ENCODE assay signal across 1 cellular context in the genomic region with DNA sequence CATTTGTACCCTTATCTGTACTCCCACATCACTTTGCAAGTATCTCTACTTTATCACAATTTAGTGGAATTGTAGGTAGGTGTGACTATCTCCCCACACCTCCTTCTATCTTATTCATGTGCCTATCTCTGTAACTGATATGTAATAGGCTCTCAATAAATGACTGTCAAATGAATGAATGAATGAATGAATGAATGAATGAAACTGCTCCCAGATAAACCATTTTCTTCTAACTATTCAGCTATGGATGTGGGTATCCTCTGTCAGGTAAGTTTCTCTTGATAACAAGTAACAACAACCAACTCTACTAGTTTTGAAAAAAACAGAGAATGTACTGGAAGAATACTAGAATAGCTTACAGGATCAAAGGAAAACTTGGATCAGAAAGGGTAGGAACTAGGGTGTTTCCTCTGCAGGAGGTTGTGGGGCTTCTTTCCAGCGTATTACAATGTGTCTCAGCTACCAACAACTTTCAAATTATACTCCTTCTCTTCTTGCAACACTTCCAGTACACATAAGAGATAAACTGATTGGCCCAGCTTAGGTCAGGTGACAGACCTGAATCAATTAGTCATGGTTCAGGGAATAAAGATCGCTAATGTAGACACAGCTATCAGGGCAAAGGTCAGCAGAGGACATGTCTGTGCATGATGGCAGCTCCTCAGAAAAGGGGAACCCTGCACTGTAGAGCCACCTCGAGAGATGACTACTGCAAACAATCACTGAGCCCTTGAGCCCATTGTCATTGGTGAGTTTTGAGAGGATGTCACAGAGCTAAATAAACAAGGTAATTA.
TF ChIP-seq lines count a peak whose summit lies in the region.

No MANE protein-coding gene starts in this region.

TF ChIP-seq in GM23338, 12 proteins besides CTCF, POLR2A, EP300 and RAD21 (continued from another document):
- TF ChIP-seq, protein P1, sequence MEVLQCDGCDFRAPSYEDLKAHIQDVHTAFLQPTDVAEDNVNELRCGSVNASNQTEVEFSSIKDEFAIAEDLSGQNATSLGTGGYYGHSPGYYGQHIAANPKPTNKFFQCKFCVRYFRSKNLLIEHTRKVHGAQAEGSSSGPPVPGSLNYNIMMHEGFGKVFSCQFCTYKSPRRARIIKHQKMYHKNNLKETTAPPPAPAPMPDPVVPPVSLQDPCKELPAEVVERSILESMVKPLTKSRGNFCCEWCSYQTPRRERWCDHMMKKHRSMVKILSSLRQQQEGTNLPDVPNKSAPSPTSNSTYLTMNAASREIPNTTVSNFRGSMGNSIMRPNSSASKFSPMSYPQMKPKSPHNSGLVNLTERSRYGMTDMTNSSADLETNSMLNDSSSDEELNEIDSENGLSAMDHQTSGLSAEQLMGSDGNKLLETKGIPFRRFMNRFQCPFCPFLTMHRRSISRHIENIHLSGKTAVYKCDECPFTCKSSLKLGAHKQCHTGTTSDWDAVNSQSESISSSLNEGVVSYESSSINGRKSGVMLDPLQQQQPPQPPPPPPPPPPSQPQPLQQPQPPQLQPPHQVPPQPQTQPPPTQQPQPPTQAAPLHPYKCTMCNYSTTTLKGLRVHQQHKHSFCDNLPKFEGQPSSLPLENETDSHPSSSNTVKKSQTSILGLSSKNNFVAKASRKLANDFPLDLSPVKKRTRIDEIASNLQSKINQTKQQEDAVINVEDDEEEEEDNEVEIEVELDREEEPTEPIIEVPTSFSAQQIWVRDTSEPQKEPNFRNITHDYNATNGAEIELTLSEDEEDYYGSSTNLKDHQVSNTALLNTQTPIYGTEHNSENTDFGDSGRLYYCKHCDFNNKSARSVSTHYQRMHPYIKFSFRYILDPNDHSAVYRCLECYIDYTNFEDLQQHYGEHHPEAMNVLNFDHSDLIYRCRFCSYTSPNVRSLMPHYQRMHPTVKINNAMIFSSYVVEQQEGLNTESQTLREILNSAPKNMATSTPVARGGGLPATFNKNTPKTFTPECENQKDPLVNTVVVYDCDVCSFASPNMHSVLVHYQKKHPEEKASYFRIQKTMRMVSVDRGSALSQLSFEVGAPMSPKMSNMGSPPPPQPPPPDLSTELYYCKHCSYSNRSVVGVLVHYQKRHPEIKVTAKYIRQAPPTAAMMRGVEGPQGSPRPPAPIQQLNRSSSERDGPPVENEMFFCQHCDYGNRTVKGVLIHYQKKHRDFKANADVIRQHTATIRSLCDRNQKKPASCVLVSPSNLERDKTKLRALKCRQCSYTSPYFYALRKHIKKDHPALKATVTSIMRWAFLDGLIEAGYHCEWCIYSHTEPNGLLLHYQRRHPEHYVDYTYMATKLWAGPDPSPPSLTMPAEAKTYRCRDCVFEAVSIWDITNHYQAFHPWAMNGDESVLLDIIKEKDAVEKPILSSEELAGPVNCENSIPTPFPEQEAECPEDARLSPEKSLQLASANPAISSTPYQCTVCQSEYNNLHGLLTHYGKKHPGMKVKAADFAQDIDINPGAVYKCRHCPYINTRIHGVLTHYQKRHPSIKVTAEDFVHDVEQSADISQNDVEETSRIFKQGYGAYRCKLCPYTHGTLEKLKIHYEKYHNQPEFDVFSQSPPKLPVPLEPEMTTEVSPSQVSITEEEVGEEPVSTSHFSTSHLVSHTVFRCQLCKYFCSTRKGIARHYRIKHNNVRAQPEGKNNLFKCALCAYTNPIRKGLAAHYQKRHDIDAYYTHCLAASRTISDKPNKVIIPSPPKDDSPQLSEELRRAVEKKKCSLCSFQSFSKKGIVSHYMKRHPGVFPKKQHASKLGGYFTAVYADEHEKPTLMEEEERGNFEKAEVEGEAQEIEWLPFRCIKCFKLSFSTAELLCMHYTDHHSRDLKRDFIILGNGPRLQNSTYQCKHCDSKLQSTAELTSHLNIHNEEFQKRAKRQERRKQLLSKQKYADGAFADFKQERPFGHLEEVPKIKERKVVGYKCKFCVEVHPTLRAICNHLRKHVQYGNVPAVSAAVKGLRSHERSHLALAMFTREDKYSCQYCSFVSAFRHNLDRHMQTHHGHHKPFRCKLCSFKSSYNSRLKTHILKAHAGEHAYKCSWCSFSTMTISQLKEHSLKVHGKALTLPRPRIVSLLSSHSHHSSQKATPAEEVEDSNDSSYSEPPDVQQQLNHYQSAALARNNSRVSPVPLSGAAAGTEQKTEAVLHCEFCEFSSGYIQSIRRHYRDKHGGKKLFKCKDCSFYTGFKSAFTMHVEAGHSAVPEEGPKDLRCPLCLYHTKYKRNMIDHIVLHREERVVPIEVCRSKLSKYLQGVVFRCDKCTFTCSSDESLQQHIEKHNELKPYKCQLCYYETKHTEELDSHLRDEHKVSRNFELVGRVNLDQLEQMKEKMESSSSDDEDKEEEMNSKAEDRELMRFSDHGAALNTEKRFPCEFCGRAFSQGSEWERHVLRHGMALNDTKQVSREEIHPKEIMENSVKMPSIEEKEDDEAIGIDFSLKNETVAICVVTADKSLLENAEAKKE (CRISPR knock-in tag; IDR thresholded peaks at IDR 0.05): no peak
- TF ChIP-seq ZNF114 (CRISPR knock-in tag; IDR thresholded peaks at IDR 0.05): no peak
TF ChIP-seq in GM23338: peak in this region for 0.
